Comparison of ENCODE assay signal across 10 cellular contexts in the genomic region with DNA sequence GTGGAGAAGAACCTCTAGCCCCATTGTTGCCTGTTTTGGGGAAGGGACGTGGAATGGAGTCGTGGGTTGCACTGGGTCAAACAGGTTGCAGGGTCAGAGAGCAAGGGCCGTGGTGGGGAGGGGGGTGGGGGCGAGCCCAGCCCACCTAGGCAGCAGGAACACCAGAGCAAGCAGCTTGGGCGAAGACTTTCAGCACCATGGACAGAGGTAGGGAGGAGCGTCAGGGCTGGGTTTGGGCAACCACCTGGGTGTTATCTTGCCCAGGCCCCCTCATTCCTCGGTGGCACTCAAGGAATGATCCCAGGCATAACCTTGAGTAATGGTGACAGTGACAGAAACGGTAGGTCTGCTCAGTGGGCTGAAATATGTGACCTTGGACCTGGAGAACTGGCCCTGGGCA. TPM values are rescaled to one million over a fixed set of nuclear protein-coding genes. Genes with fewer than 3 reads are reported as not detected.
DNase-seq lines count a peak whose midpoint lies in the region; FAIRE-seq and TF ChIP-seq lines count a peak whose summit lies in the region.
"Had no signal": no experiment of that assay in that cellular context is flagged by ENCODE, and none has a peak within 500 bp of the region (broad histone marks: within the 10 kb centered on the region; RNA-seq: fewer than 3 reads in every experiment).

No MANE protein-coding gene starts in this region.

- no peaks in the 10 kb centered on the region for H3K27me3 ChIP-seq in uterus

- no peaks in the 10 kb centered on the region for H3K9me3 ChIP-seq in uterus

- no peaks in the 10 kb centered on the region for H3K4me1 Mint-ChIP-seq in activated T-helper 2 cell treated with anti-CD3 and anti-CD28 coated beads, Interferon-gamma antibody, Interleukin-2, Interleukin-4, amounts not matched to agents 10 μg/mL and 5 μg/mL and 100 μg/mL, durations not matched to agents 14 hours and 24 hours and 36 hours (ENCODE audit: low read depth)

- no peak overlapping the region for H3K4me3 Mint-ChIP-seq in activated T-helper 2 cell treated with anti-CD3 and anti-CD28 coated beads, Interferon-gamma antibody, Interleukin-2, Interleukin-4, amounts not matched to agents 10 μg/mL and 5 μg/mL and 100 μg/mL, durations not matched to agents 14 hours and 24 hours and 36 hours (ENCODE audit: low read depth)

- H3K4me1 ChIP-seq in uterus = no peaks in the 10 kb centered on the region

- TF ChIP-seq CTCF in uterus (IDR thresholded peaks at IDR 0.05) = no peak

- peak; percentile 51 for DNase-seq in GM03348 (ENCODE audit: low spot score)
- DNase-seq in Kasumi-1 (lab: John Stamatoyannopoulos, UW) = peak; percentile 15 to 47
- DNase-seq in activated T-helper 2 cell treated with anti-CD3 and anti-CD28 coated beads, Interferon-gamma antibody, Interleukin-2, Interleukin-4, amounts not matched to agents 10 μg/mL and 5 μg/mL and 100 μg/mL, durations not matched to agents 14 hours and 24 hours and 36 hours (ENCODE audit: low spot score) = peak; percentile 14
- peak; percentile 87 for DNase-seq in left kidney (ENCODE audit: low read depth, low spot score)
- DNase-seq in EL = no peak
- DNase-seq in HTR-8/SVneo (ENCODE audit: insufficient read length, low spot score) = no peak
- no peak for DNase-seq in NCI-H510A (lab: John Stamatoyannopoulos, UW)
- DNase-seq in uterus = no peak
- DNase-seq: effector CD8-positive, alpha-beta T cell had no signal

- no peaks in the 10 kb centered on the region for H3K36me3 ChIP-seq in uterus

- H3K4me3 ChIP-seq in uterus = no peak overlapping the region

- H3K36me3 Mint-ChIP-seq in activated T-helper 2 cell treated with anti-CD3 and anti-CD28 coated beads, Interferon-gamma antibody, Interleukin-2, Interleukin-4, amounts not matched to agents 10 μg/mL and 5 μg/mL and 100 μg/mL, durations not matched to agents 14 hours and 24 hours and 36 hours (ENCODE audit: low read depth) = no peaks in the 10 kb centered on the region

- no peak for FAIRE-seq in HTR-8/SVneo (lab: Jason Lieb, UNC)
- FAIRE-seq: islet of Langerhans had no signal

- H3K27ac ChIP-seq in uterus = no peak overlapping the region

- no peaks in the 10 kb centered on the region for H3K27me3 Mint-ChIP-seq in activated T-helper 2 cell treated with anti-CD3 and anti-CD28 coated beads, Interferon-gamma antibody, Interleukin-2, Interleukin-4, amounts not matched to agents 10 μg/mL and 5 μg/mL and 100 μg/mL, durations not matched to agents 14 hours and 24 hours and 36 hours (ENCODE audit: low read depth)

- no peak overlapping the region for H3K27ac Mint-ChIP-seq in activated T-helper 2 cell treated with anti-CD3 and anti-CD28 coated beads, Interferon-gamma antibody, Interleukin-2, Interleukin-4, amounts not matched to agents 10 μg/mL and 5 μg/mL and 100 μg/mL, durations not matched to agents 14 hours and 24 hours and 36 hours

- TF ChIP-seq POLR2A in uterus (IDR thresholded peaks at IDR 0.05) = no peak

- H3K9me3 Mint-ChIP-seq in activated T-helper 2 cell treated with anti-CD3 and anti-CD28 coated beads, Interferon-gamma antibody, Interleukin-2, Interleukin-4, amounts not matched to agents 10 μg/mL and 5 μg/mL and 100 μg/mL, durations not matched to agents 14 hours and 24 hours and 36 hours = no peaks in the 10 kb centered on the region

- intact Hi-C loops in activated T-helper 2 cell treated with anti-CD3 and anti-CD28 coated beads, Interferon-gamma antibody, Interleukin-2, Interleukin-4, amounts not matched to agents 10 μg/mL and 5 μg/mL and 100 μg/mL, durations not matched to agents 14 hours and 24 hours and 36 hours (cut with micrococcal nuclease) = no loop called here
- intact Hi-C loops in uterus (cut with DNase I; ENCODE audit: low total_unique reads) = no loop called here

RNA-seq across cellular contexts. Expression of gene TMEM115, which starts 45.9 kb away (rescaled TPM):
- 17.8 and 19.2 TPM in 2 replicates for total RNA-seq in activated T-helper 2 cell treated with anti-CD3 and anti-CD28 coated beads, Interferon-gamma antibody, Interleukin-2, Interleukin-4, amounts not matched to agents 10 μg/mL and 5 μg/mL and 100 μg/mL, durations not matched to agents 14 hours and 24 hours and 36 hours
- 10 to 100 TPM; 24.1 to 61.7 (median 37.0) TPM for total RNA-seq in uterus

RNA-seq across cellular contexts. Expression of gene CYB561D2, which starts 54.6 kb away (rescaled TPM):
- 22.9 and 24.6 TPM in 2 replicates for total RNA-seq in activated T-helper 2 cell treated with anti-CD3 and anti-CD28 coated beads, Interferon-gamma antibody, Interleukin-2, Interleukin-4, amounts not matched to agents 10 μg/mL and 5 μg/mL and 100 μg/mL, durations not matched to agents 14 hours and 24 hours and 36 hours
- 10 to 100 TPM in 2 of 4 donors, 1 to 10 TPM in 2; 3.6 to 23.8 (median 11.3) TPM for total RNA-seq in uterus

RNA-seq across cellular contexts. Expression of gene NPRL2, which starts 54.7 kb away (rescaled TPM):
- 34.5 and 42.7 TPM in 2 replicates for total RNA-seq in activated T-helper 2 cell treated with anti-CD3 and anti-CD28 coated beads, Interferon-gamma antibody, Interleukin-2, Interleukin-4, amounts not matched to agents 10 μg/mL and 5 μg/mL and 100 μg/mL, durations not matched to agents 14 hours and 24 hours and 36 hours
- 10 to 100 TPM; 11.8 to 26.2 (median 16.0) TPM for total RNA-seq in uterus

RNA-seq across cellular contexts. Expression of gene ZMYND10, which starts 59.7 kb away (rescaled TPM):
- total RNA-seq in activated T-helper 2 cell treated with anti-CD3 and anti-CD28 coated beads, Interferon-gamma antibody, Interleukin-2, Interleukin-4, amounts not matched to agents 10 μg/mL and 5 μg/mL and 100 μg/mL, durations not matched to agents 14 hours and 24 hours and 36 hours = 0.94 and 1.8 TPM in 2 replicates
- total RNA-seq in uterus = 10 to 100 TPM in 1 of 4 donors, 1 to 10 TPM in 3; 1.5 to 11.4 (median 4.9) TPM

Comparison
In these comparisons a context has a peak if more than half of its experiments do, and no peak if none do; other contexts are left out.
1. DNase-seq: peak in GM03348 (single experiment), Kasumi-1 (2 of 2), activated T-helper 2 cell treated with anti-CD3 and anti-CD28 coated beads, Interferon-gamma antibody, Interleukin-2, Interleukin-4, amounts not matched to agents 10 μg/mL and 5 μg/mL and 100 μg/mL, durations not matched to agents 14 hours and 24 hours and 36 hours (single experiment) and left kidney (single experiment); none in EL (single experiment), HTR-8/SVneo (single experiment), NCI-H510A (single experiment) and uterus (0 of 2).